In genomic region chr14:106883218-106883692, GRCh38 we compare ENCODE assay signal across 8 cellular contexts.
DNase-seq lines count a peak whose midpoint lies in the region; ATAC-seq, FAIRE-seq and TF ChIP-seq lines count a peak whose summit lies in the region.

No MANE protein-coding gene starts in this region.

- intact Hi-C loops in ovary (cut with DNase I) (no loop called here), dorsolateral prefrontal cortex (cut with DNase I) (no loop called here)

- no peak for TF ChIP-seq EP300 in ovary (IDR thresholded peaks at IDR 0.05)

- no peak for TF ChIP-seq POLR2A in NB4 (IDR thresholded peaks at IDR 0.05; ENCODE audit: extremely low read depth, insufficient read length)
- no peak for TF ChIP-seq POLR2A in ovary (IDR thresholded peaks at IDR 0.05)
- TF ChIP-seq POLR2A in GM18505 (IDR thresholded peaks at IDR 0.05; ENCODE audit: borderline replicate concordance, extremely low read depth, insufficient read depth, insufficient read length): no peak

- H3K27me3 ChIP-seq in bronchial epithelial cell (ENCODE audit: control insufficient read depth, insufficient read depth, low read length) (no peaks in the 10 kb centered on the region), ovary (no peaks in the 10 kb centered on the region), dorsolateral prefrontal cortex (peaks cover 0 to 9% (median 0%) of the 10 kb centered on the region in 45 donors)

- H3K4me3 ChIP-seq in NB4 (ENCODE audit: low read depth, low read length) (no peak overlapping the region), bronchial epithelial cell (ENCODE audit: low read depth, low read length) (no peak overlapping the region), ovary (no peak overlapping the region), dorsolateral prefrontal cortex (no peak overlapping the region)

- no peaks in the 10 kb centered on the region for H3K4me1 ChIP-seq in ovary (ENCODE audit: insufficient read depth)

- no peak for ATAC-seq in GM18505 (IDR thresholded peaks at IDR 0.05; ENCODE audit: unreplicated experiment)

- no peaks in the 10 kb centered on the region for H3K9me3 ChIP-seq in ovary

- H3K27ac ChIP-seq in ovary (no peak overlapping the region), dorsolateral prefrontal cortex (no peak overlapping the region)

- DNase-seq in Daoy (ENCODE audit: low read depth): peak; percentile 36
- DNase-seq in NB4 (ENCODE audit: low read depth): peak; percentile 55
- DNase-seq in bronchial epithelial cell (ENCODE audit: low read depth): no peak
- peak; percentile 27 to 65 (median 51) for DNase-seq in ovary
- no peak for DNase-seq in dorsolateral prefrontal cortex
- DNase-seq in DMS114 treated with DMSO at 0.1 percent for 48 hours (lab: John Stamatoyannopoulos, UW; ENCODE audit: unreplicated experiment): no peak
- no peak for DNase-seq in HuH-7 (ENCODE audit: low spot score)

- FAIRE-seq in bronchial epithelial cell (lab: Jason Lieb, UNC): no peak

- peak; percentile 48 for TF ChIP-seq CTCF in NB4 (IDR thresholded peaks at IDR 0.05; ENCODE audit: low read depth, low read length)
- peak; percentile 44 for TF ChIP-seq CTCF in bronchial epithelial cell (IDR thresholded peaks at IDR 0.05; ENCODE audit: insufficient read depth, low read length, severe bottlenecking)
- peak in 1 of 3 donors; percentile 25 for TF ChIP-seq CTCF in ovary (IDR thresholded peaks at IDR 0.05)
- peak in 28 of 56 donors; percentile 7 to 55 (median 24) for TF ChIP-seq CTCF in dorsolateral prefrontal cortex (IDR thresholded peaks at IDR 0.05 in 54 of 56, conservative IDR thresholded peaks at IDR 0.05 in 2 of 56; ENCODE audit: low read depth in 1 of 56, partially characterized antibody in 56 of 56)

- H3K36me3 ChIP-seq in bronchial epithelial cell (ENCODE audit: control insufficient read depth, insufficient read depth, low read length) (no peaks in the 10 kb centered on the region), ovary (no peaks in the 10 kb centered on the region)

- 77 to 79% (median 78%) methylated on average over 43 to 44 of the region's 44 CpGs for WGBS in ovary, 3 donors

Comparison
In these comparisons a context has a peak if more than half of its experiments do, and no peak if none do; other contexts are left out.
1. DNase-seq: peak in Daoy (single experiment), NB4 (single experiment) and ovary (5 of 5); none in bronchial epithelial cell (single experiment), dorsolateral prefrontal cortex (0 of 10), DMS114 treated with DMSO at 0.1 percent for 48 hours (single experiment) and HuH-7 (single experiment).